ENCODE assay signal across 9 cellular contexts in genomic region chr6:15501806-15502450, GRCh38.
A peak's percentile ranks its signal among the peaks of the same experiment; 100 is the strongest.
DNase-seq lines count a peak whose midpoint lies in the region; ATAC-seq and TF ChIP-seq lines count a peak whose summit lies in the region.
"Had no signal": no experiment of that assay in that cellular context is flagged by ENCODE, and none has a peak within 500 bp of the region (broad histone marks: within the 10 kb centered on the region; RNA-seq: fewer than 3 reads in every experiment).

No MANE protein-coding gene starts in this region.

- ATAC-seq in left ventricle myocardium superior (peak; percentile 5), HG03175 (IDR thresholded peaks at IDR 0.05; ENCODE audit: unreplicated experiment) (no peak), HG03196 (IDR thresholded peaks at IDR 0.05; ENCODE audit: unreplicated experiment) (no peak), GM18867 (IDR thresholded peaks at IDR 0.05; ENCODE audit: unreplicated experiment) (no peak)

- peaks cover 77% of the 10 kb centered on the region for H3K36me3 ChIP-seq in H7 (replicated peaks; ENCODE audit: control insufficient read depth, insufficient read depth, low read length)

- in situ Hi-C loops in astrocyte of the cerebellum (cut with HindIII; ENCODE audit: low sequenced_read_pairs), result no loop called here

- TF ChIP-seq CTCF in astrocyte of the cerebellum (IDR thresholded peaks at IDR 0.05; ENCODE audit: low read depth, low read length, missing control alignments), result no peak

- no peak overlapping the region for H3K4me3 ChIP-seq in H7 (ENCODE audit: insufficient read depth, low read depth, low read length)
- H3K4me3 ChIP-seq in astrocyte of the cerebellum (ENCODE audit: low read depth, low read length), result no peak overlapping the region
- H3K4me3 ChIP-seq in skeletal muscle cell (ENCODE audit: low read depth, low read length), result no peak overlapping the region
- H3K4me3 ChIP-seq: SJCRH30 had no signal

- intact Hi-C loops in left ventricle myocardium superior (cut with micrococcal nuclease), result loop anchor here (10.0 kb wide), 1 partner anchor 123 kb away; no protein-coding TSS in a partner anchor

- DNase-seq in H7 (peak; percentile 36), astrocyte of the cerebellum (ENCODE audit: low read depth) (peak; percentile 78), left ventricle myocardium superior (peak; percentile 66), skeletal muscle cell (ENCODE audit: low read depth) (peak; percentile 76), NCI-H69 (lab: John Stamatoyannopoulos, UW) (no peak)

- no peaks in the 10 kb centered on the region for H3K27me3 ChIP-seq in H7 (ENCODE audit: control insufficient read depth, insufficient read depth, low read length)
- H3K27me3 ChIP-seq: SJCRH30 had no signal
